Comparison of ENCODE assay signal across 17 cellular contexts in genomic region chr6:150690681-150691080, GRCh38.
DNase-seq lines count a peak whose midpoint lies in the region; ATAC-seq and TF ChIP-seq lines count a peak whose summit lies in the region.
"Had no signal": no experiment of that assay in that cellular context is flagged by ENCODE, and none has a peak within 500 bp of the region (broad histone marks: within the 10 kb centered on the region; RNA-seq: fewer than 3 reads in every experiment).

No MANE protein-coding gene starts in this region.

- TF ChIP-seq CTCF in activated B cell treated with CpG ODN at 0.5 μM for 24 hours (IDR thresholded peaks at IDR 0.05) (no peak), sigmoid colon (IDR thresholded peaks at IDR 0.05) (no peak)

- TF ChIP-seq EP300 in sigmoid colon (IDR thresholded peaks at IDR 0.05) = no peak

- H3K9me3 Mint-ChIP-seq in IgD-negative memory B cell (no peaks in the 10 kb centered on the region), activated B cell treated with CpG ODN at 0.5 μM for 24 hours (no peaks in the 10 kb centered on the region), naive B cell (peaks cover 0 to 4% (median 0%) of the 10 kb centered on the region in 7 donors)
- no peaks in the 10 kb centered on the region for H3K9me3 Mint-ChIP-seq in stimulated activated memory B cell treated with anti-CD40 and anti-IgM and Interleukin-4, amounts not matched to agents 10 μg/mL and 1 μg/mL and 100 μg/mL, for 72 hours
- H3K9me3 Mint-ChIP-seq: HFFc6; T-helper 1 cell treated with Interleukin-12 subunit alpha and Interleukin-12 subunit beta and Interleukin-4 antibody, amounts not matched to agents 30 μg/mL and 1 μg/mL, for 36 hours had no signal

- H3K36me3 Mint-ChIP-seq in IgD-negative memory B cell (peaks cover 5% of the 10 kb centered on the region), activated B cell treated with CpG ODN at 0.5 μM for 24 hours (ENCODE audit: low read depth) (peaks cover 34% of the 10 kb centered on the region), naive B cell (peaks cover 5 to 8% of the 10 kb centered on the region in 2 donors)
- peaks cover 39% of the 10 kb centered on the region for H3K36me3 Mint-ChIP-seq in stimulated activated memory B cell treated with anti-CD40 and anti-IgM and Interleukin-4, amounts not matched to agents 10 μg/mL and 1 μg/mL and 100 μg/mL, for 72 hours

- WGBS in sigmoid colon, 2 donors = 90 to 95% methylated on average over 6 of the region's 6 CpGs

- POLR2A ChIA-PET in activated B cell treated with CpG ODN at 0.5 μM for 24 hours (lab: Charles Lee) = interaction anchor here (1.0 to 2.6 kb wide), 6 partner anchors 12 to 91 kb away, joined by 3 to 10 read pairs (median 6); partner anchors contain the start of gene PLEKHG1

- CTCF ChIA-PET in activated B cell treated with CpG ODN at 0.5 μM for 24 hours (lab: Charles Lee) = interaction anchor here (0.8 to 1.4 kb wide), 5 partner anchors 16 to 272 kb away, joined by 3 to 4 read pairs (median 4); partner anchors contain the start of gene PLEKHG1

- peaks cover 0 to 43% (median 12%) of the 10 kb centered on the region in 4 donors for H3K4me1 ChIP-seq in sigmoid colon

- no peak overlapping the region for H3K4me3 ChIP-seq in sigmoid colon

- no peaks in the 10 kb centered on the region for H3K27me3 Mint-ChIP-seq in IgD-negative memory B cell
- H3K27me3 Mint-ChIP-seq in activated B cell treated with CpG ODN at 0.5 μM for 24 hours = no peaks in the 10 kb centered on the region
- no peaks in the 10 kb centered on the region for H3K27me3 Mint-ChIP-seq in naive B cell
- no peaks in the 10 kb centered on the region for H3K27me3 Mint-ChIP-seq in stimulated activated memory B cell treated with anti-CD40 and anti-IgM and Interleukin-4, amounts not matched to agents 10 μg/mL and 1 μg/mL and 100 μg/mL, for 72 hours

- H3K27me3 ChIP-seq in sigmoid colon = no peaks in the 10 kb centered on the region

- H3K36me3 ChIP-seq in sigmoid colon = no peaks in the 10 kb centered on the region

- no peaks in the 10 kb centered on the region for H3K9me3 ChIP-seq in sigmoid colon
- H3K9me3 ChIP-seq: SK-N-SH had no signal

- H3K4me3 Mint-ChIP-seq in IgD-negative memory B cell (peak overlapping the region in 3 of 4 donors; percentile 50 to 91 (median 85)), activated B cell treated with CpG ODN at 0.5 μM for 24 hours (peak overlapping the region; percentile 64), naive B cell (peak overlapping the region; percentile 69 to 90 (median 76))
- H3K4me3 Mint-ChIP-seq in stimulated activated memory B cell treated with anti-CD40 and anti-IgM and Interleukin-4, amounts not matched to agents 10 μg/mL and 1 μg/mL and 100 μg/mL, for 72 hours = no peak overlapping the region
- H3K4me3 Mint-ChIP-seq: HFFc6; T-helper 1 cell treated with Interleukin-12 subunit alpha and Interleukin-12 subunit beta and Interleukin-4 antibody, amounts not matched to agents 30 μg/mL and 1 μg/mL, for 36 hours had no signal

- H3K27ac Mint-ChIP-seq in IgD-negative memory B cell = peak overlapping the region; percentile 69 to 88 (median 84)
- H3K27ac Mint-ChIP-seq in activated B cell treated with CpG ODN at 0.5 μM for 24 hours = peak overlapping the region; percentile 54
- peak overlapping the region; percentile 87 to 99 (median 98) for H3K27ac Mint-ChIP-seq in naive B cell
- H3K27ac Mint-ChIP-seq in stimulated activated memory B cell treated with anti-CD40 and anti-IgM and Interleukin-4, amounts not matched to agents 10 μg/mL and 1 μg/mL and 100 μg/mL, for 72 hours = peak overlapping the region; percentile 9
- H3K27ac Mint-ChIP-seq: HFFc6; T-helper 1 cell treated with Interleukin-12 subunit alpha and Interleukin-12 subunit beta and Interleukin-4 antibody, amounts not matched to agents 30 μg/mL and 1 μg/mL, for 36 hours had no signal

- no peak for TF ChIP-seq POLR2A in sigmoid colon (IDR thresholded peaks at IDR 0.05)

- ATAC-seq in activated B cell treated with CpG ODN at 0.5 μM for 24 hours (ENCODE audit: low read depth) (no peak), naive B cell (ENCODE audit: low read depth in 2 of 2) (no peak), GM18520 (IDR thresholded peaks at IDR 0.05; ENCODE audit: unreplicated experiment) (no peak)
- ATAC-seq in stimulated activated memory B cell treated with anti-CD40 and anti-IgM and Interleukin-4, amounts not matched to agents 10 μg/mL and 1 μg/mL and 100 μg/mL, for 72 hours = no peak

- intact Hi-C loops in activated B cell treated with CpG ODN at 0.5 μM for 24 hours (cut with micrococcal nuclease) = loop anchor here (1.0 to 5.0 kb wide), 10 partner anchors 7 to 272 kb away; no protein-coding TSS in a partner anchor
- intact Hi-C loops in sigmoid colon (cut with DNase I) = no loop called here

- H3K4me1 Mint-ChIP-seq in IgD-negative memory B cell (peaks cover 59 to 64% (median 64%) of the 10 kb centered on the region in 3 donors), activated B cell treated with CpG ODN at 0.5 μM for 24 hours (peaks cover 94% of the 10 kb centered on the region), naive B cell (peaks cover 72 to 95% (median 81%) of the 10 kb centered on the region in 3 donors)
- H3K4me1 Mint-ChIP-seq in stimulated activated memory B cell treated with anti-CD40 and anti-IgM and Interleukin-4, amounts not matched to agents 10 μg/mL and 1 μg/mL and 100 μg/mL, for 72 hours = peaks cover 80% of the 10 kb centered on the region

- DNase-seq in activated B cell treated with CpG ODN at 0.5 μM for 24 hours (no peak), naive B cell (no peak), GM03348 (ENCODE audit: low spot score) (no peak), SKM-1 treated with dmso at 0.1 percent for 144 hours (lab: John Stamatoyannopoulos, UW; ENCODE audit: unreplicated experiment) (no peak), sigmoid colon (no peak)
- DNase-seq: DMS153, HFFc6, NCI-H1048, NCI-H2081, NCI-H2171 treated with DMSO at 0.1 percent for 48 hours, NCI-H446 treated with DMSO at 0.1 percent for 48 hours, SHP77, SK-N-SH had no signal

- no peak overlapping the region for H3K27ac ChIP-seq in sigmoid colon

Comparison
In these comparisons a context has a peak if more than half of its experiments do, and no peak if none do; other contexts are left out.
1. H3K27ac Mint-ChIP-seq: peak in every context shown above with its lines; median percentile 98 in naive B cell; 84 in IgD-negative memory B cell; 54 in activated B cell treated with CpG ODN at 0.5 μM for 24 hours; 9 in stimulated activated memory B cell treated with anti-CD40 and anti-IgM and Interleukin-4, amounts not matched to agents 10 μg/mL and 1 μg/mL and 100 μg/mL, for 72 hours.